ENCODE assay signal across 10 cellular contexts in the genomic region with DNA sequence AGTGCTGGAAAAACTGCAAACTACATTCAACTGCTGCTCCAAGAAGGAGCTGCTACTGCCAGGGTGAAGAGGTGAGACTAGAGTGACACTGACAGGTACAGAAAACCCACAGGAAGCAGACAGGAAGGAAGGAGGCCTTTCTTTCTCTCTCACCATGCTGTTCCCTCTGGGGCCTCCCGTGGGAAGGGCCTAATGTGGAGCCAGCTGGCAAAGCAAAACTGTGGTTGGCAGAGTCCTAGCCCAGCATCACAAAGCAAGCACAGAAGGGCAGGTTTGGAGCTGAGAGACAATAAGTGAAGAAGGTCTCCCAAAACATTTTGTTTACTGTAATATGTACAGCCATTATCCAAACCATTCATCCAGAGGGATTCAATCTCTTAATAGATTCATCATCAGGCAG.
DNase-seq lines count a peak whose midpoint lies in the region; ATAC-seq and TF ChIP-seq lines count a peak whose summit lies in the region.
"Had no signal": no experiment of that assay in that cellular context is flagged by ENCODE, and none has a peak within 500 bp of the region (broad histone marks: within the 10 kb centered on the region; RNA-seq: fewer than 3 reads in every experiment).

No MANE protein-coding gene starts in this region.

- no peak for TF ChIP-seq CTCF in brain (conservative IDR thresholded peaks at IDR 0.05)
- TF ChIP-seq CTCF in neural progenitor cell (IDR thresholded peaks at IDR 0.05), result no peak
- TF ChIP-seq CTCF in CD14-positive monocyte (IDR thresholded peaks at IDR 0.05), result no peak

- H3K4me3 ChIP-seq in neural progenitor cell, result no peak overlapping the region
- H3K4me3 ChIP-seq: right lobe of liver had no signal

- H3K4me3 Mint-ChIP-seq in brain, result peak overlapping the region in 1 of 5 experiments; percentile 26
- no peak overlapping the region for H3K4me3 Mint-ChIP-seq in neural progenitor cell
- no peak overlapping the region for H3K4me3 Mint-ChIP-seq in CD14-positive monocyte

- no peak overlapping the region for H3K27ac ChIP-seq in neural progenitor cell
- H3K27ac ChIP-seq: right lobe of liver had no signal

- no peaks in the 10 kb centered on the region for H3K79me2 ChIP-seq in neural progenitor cell (ENCODE audit: low read depth)

- H3K9ac ChIP-seq in neural progenitor cell, result no peak overlapping the region

- H2AFZ ChIP-seq in neural progenitor cell (replicated peaks), result peak overlapping the region; percentile 8

- peaks cover 61% of the 10 kb centered on the region for H3K4me1 Mint-ChIP-seq in brain
- peaks cover 59% of the 10 kb centered on the region for H3K4me1 Mint-ChIP-seq in neural progenitor cell
- H3K4me1 Mint-ChIP-seq in CD14-positive monocyte, result peaks cover 21% of the 10 kb centered on the region

- H3K9me3 Mint-ChIP-seq in brain (peaks cover 0 to 9% (median 0%) of the 10 kb centered on the region in 5 experiments), neural progenitor cell (peaks cover 9% of the 10 kb centered on the region), CD14-positive monocyte (no peaks in the 10 kb centered on the region)

- no peaks in the 10 kb centered on the region for H3K27me3 ChIP-seq in neural progenitor cell
- H3K27me3 ChIP-seq: right lobe of liver had no signal

- H4K20me1 ChIP-seq in neural progenitor cell (ENCODE audit: low read depth), result no peaks in the 10 kb centered on the region

- H3K36me3 Mint-ChIP-seq in brain, result no peaks in the 10 kb centered on the region
- no peaks in the 10 kb centered on the region for H3K36me3 Mint-ChIP-seq in neural progenitor cell
- H3K36me3 Mint-ChIP-seq in CD14-positive monocyte, result no peaks in the 10 kb centered on the region

- DNase-seq in NCI-H1105 treated with DMSO at 0.1 percent for 48 hours (lab: John Stamatoyannopoulos, UW) (peak; percentile 11), NCI-H1105 (lab: John Stamatoyannopoulos, UW) (no peak), NCI-H1092 treated with DMSO at 0.1 percent for 48 hours (lab: John Stamatoyannopoulos, UW) (peak; percentile 81), neural progenitor cell (ENCODE audit: low spot score) (no peak), retina (no peak), CD14-positive monocyte (ENCODE audit: low spot score) (no peak)
- DNase-seq: 8988T, right lobe of liver had no signal

- H3F3A ChIP-seq in neural progenitor cell (ENCODE audit: low read depth), result peaks cover 45% of the 10 kb centered on the region

- H3K4me2 ChIP-seq in neural progenitor cell, result no peak overlapping the region

- ATAC-seq in GM18907 (IDR thresholded peaks at IDR 0.05; ENCODE audit: unreplicated experiment), result no peak

- H3K27ac Mint-ChIP-seq in brain (peak overlapping the region; percentile 81 to 96 (median 92)), neural progenitor cell (peak overlapping the region; percentile 55), CD14-positive monocyte (peak overlapping the region in 1 of 7 donors; percentile 84)

- H3K9me3 ChIP-seq in neural progenitor cell (ENCODE audit: low read depth), result no peaks in the 10 kb centered on the region
- H3K9me3 ChIP-seq: right lobe of liver had no signal

- H3K4me1 ChIP-seq in neural progenitor cell, result peaks cover 48% of the 10 kb centered on the region
- H3K4me1 ChIP-seq: right lobe of liver had no signal

- H3K27me3 Mint-ChIP-seq in brain, result no peaks in the 10 kb centered on the region
- H3K27me3 Mint-ChIP-seq in neural progenitor cell (ENCODE audit: insufficient read depth, low read depth), result no peaks in the 10 kb centered on the region
- H3K27me3 Mint-ChIP-seq in CD14-positive monocyte (ENCODE audit: low read depth in 3 of 3), result peaks cover 0 to 4% (median 0%) of the 10 kb centered on the region in 3 donors

- H3K36me3 ChIP-seq in neural progenitor cell, result no peaks in the 10 kb centered on the region
- H3K36me3 ChIP-seq: right lobe of liver had no signal

- intact Hi-C loops in CD14-positive monocyte (cut with micrococcal nuclease), result loop anchor here in 1 of 2 donors (10.0 kb wide), 1 partner anchor 600 kb away; no protein-coding TSS in a partner anchor

Comparison
In these comparisons a context has a peak if more than half of its experiments do, and no peak if none do; other contexts are left out.
1. DNase-seq: peak in NCI-H1105 treated with DMSO at 0.1 percent for 48 hours (single experiment) and NCI-H1092 treated with DMSO at 0.1 percent for 48 hours (single experiment); none in NCI-H1105 (single experiment), neural progenitor cell (single experiment), retina (single experiment) and CD14-positive monocyte (single experiment).